ENCODE assay signal across 12 cellular contexts in genomic region chr15:28992996-28993719, GRCh38.
DNase-seq lines count a peak whose midpoint lies in the region; ATAC-seq and TF ChIP-seq lines count a peak whose summit lies in the region.
"Had no signal": no experiment of that assay in that cellular context is flagged by ENCODE, and none has a peak within 500 bp of the region (broad histone marks: within the 10 kb centered on the region; RNA-seq: fewer than 3 reads in every experiment).

No MANE protein-coding gene starts in this region.

- no peak overlapping the region for H3K4me3 ChIP-seq in BLaER1 treated with 17β-estradiol and CSF1 and Interleukin-3, amounts not matched to agents 10 nM and 100 nM
- H3K4me3 ChIP-seq in endodermal cell (ENCODE audit: low read length) (no peak overlapping the region), tibial artery (no peak overlapping the region)

- H3K4me1 Mint-ChIP-seq in endodermal cell: no peaks in the 10 kb centered on the region
- peaks cover 29 to 77% (median 61%) of the 10 kb centered on the region in 4 donors for H3K4me1 Mint-ChIP-seq in naive thymus-derived CD8-positive, alpha-beta T cell
- peaks cover 5% of the 10 kb centered on the region for H3K4me1 Mint-ChIP-seq in activated T-helper 2 cell treated with anti-CD3 and anti-CD28 coated beads, Interferon-gamma antibody, Interleukin-2, Interleukin-4, amounts not matched to agents 10 μg/mL and 5 μg/mL and 100 μg/mL, durations not matched to agents 14 hours and 24 hours and 36 hours (ENCODE audit: low read depth)

- H3K4me3 Mint-ChIP-seq in endodermal cell: no peak overlapping the region
- peak overlapping the region in 5 of 10 donors; percentile 15 to 27 (median 17) for H3K4me3 Mint-ChIP-seq in naive thymus-derived CD8-positive, alpha-beta T cell
- H3K4me3 Mint-ChIP-seq in activated T-helper 2 cell treated with anti-CD3 and anti-CD28 coated beads, Interferon-gamma antibody, Interleukin-2, Interleukin-4, amounts not matched to agents 10 μg/mL and 5 μg/mL and 100 μg/mL, durations not matched to agents 14 hours and 24 hours and 36 hours (ENCODE audit: low read depth): no peak overlapping the region

- WGBS in endodermal cell (ENCODE audit: insufficient coverage in 1 of 2, insufficient read length in 1 of 2), 2 experiments: 88 to 91% methylated on average over 11 to 12 of the region's 12 CpGs

- H4K20me1 ChIP-seq in BLaER1 treated with 17β-estradiol and CSF1 and Interleukin-3, amounts not matched to agents 10 nM and 100 nM: peaks cover 0 to 34% (median 0%) of the 10 kb centered on the region in 11 experiments; a peak in 8 of 22 replicates

- peaks cover 0 to 10% (median 0%) of the 10 kb centered on the region in 11 experiments; a peak in 4 of 22 replicates for H3K36me3 ChIP-seq in BLaER1 treated with 17β-estradiol and CSF1 and Interleukin-3, amounts not matched to agents 10 nM and 100 nM
- H3K36me3 ChIP-seq in endodermal cell (ENCODE audit: control insufficient read depth, insufficient read depth, low read length) (no peaks in the 10 kb centered on the region), tibial artery (no peaks in the 10 kb centered on the region)

- DNase-seq in NCI-H526 (lab: John Stamatoyannopoulos, UW) (peak; percentile 16 to 74), endodermal cell (no peak), tibial artery (no peak), DMS114 treated with DMSO at 0.1 percent for 48 hours (lab: John Stamatoyannopoulos, UW; ENCODE audit: unreplicated experiment) (no peak)
- DNase-seq in naive thymus-derived CD8-positive, alpha-beta T cell: no peak
- no peak for DNase-seq in activated T-helper 2 cell treated with anti-CD3 and anti-CD28 coated beads, Interferon-gamma antibody, Interleukin-2, Interleukin-4, amounts not matched to agents 10 μg/mL and 5 μg/mL and 100 μg/mL, durations not matched to agents 14 hours and 24 hours and 36 hours (ENCODE audit: low spot score)
- DNase-seq in stimulated activated CD4-positive, alpha-beta T cell treated with anti-CD3 and anti-CD28 coated beads, Interleukin-4, amount 100 ng/mL, for 24 hours: no peak
- DNase-seq: activated CD4-positive, alpha-beta T cell treated with anti-CD3 and anti-CD28 coated beads for 4 hours; activated gamma-delta T cell treated with Interleukin-2 at 50 U/mL for 16 hours; NCI-H146 had no signal

- H3K27me3 ChIP-seq in BLaER1 treated with 17β-estradiol and CSF1 and Interleukin-3, amounts not matched to agents 10 nM and 100 nM: no peaks in the 10 kb centered on the region
- H3K27me3 ChIP-seq in endodermal cell (ENCODE audit: control insufficient read depth, insufficient read depth, low read length, poor library complexity, severe bottlenecking): no peaks in the 10 kb centered on the region
- H3K27me3 ChIP-seq in tibial artery: no peaks in the 10 kb centered on the region

- intact Hi-C loops in activated T-helper 2 cell treated with anti-CD3 and anti-CD28 coated beads, Interferon-gamma antibody, Interleukin-2, Interleukin-4, amounts not matched to agents 10 μg/mL and 5 μg/mL and 100 μg/mL, durations not matched to agents 14 hours and 24 hours and 36 hours (cut with micrococcal nuclease): loop anchor here (5.0 to 10.0 kb wide), 2 partner anchors 54 to 102 kb away; no protein-coding TSS in a partner anchor
- intact Hi-C loops in tibial artery (cut with DNase I; ENCODE audit: low total_unique reads): no loop called here

- no peaks in the 10 kb centered on the region for H3K9me3 Mint-ChIP-seq in endodermal cell
- H3K9me3 Mint-ChIP-seq in naive thymus-derived CD8-positive, alpha-beta T cell: no peaks in the 10 kb centered on the region
- H3K9me3 Mint-ChIP-seq in activated T-helper 2 cell treated with anti-CD3 and anti-CD28 coated beads, Interferon-gamma antibody, Interleukin-2, Interleukin-4, amounts not matched to agents 10 μg/mL and 5 μg/mL and 100 μg/mL, durations not matched to agents 14 hours and 24 hours and 36 hours: no peaks in the 10 kb centered on the region

- no peak overlapping the region for H3K27ac Mint-ChIP-seq in endodermal cell
- peak overlapping the region in 6 of 10 donors; percentile 9 to 92 (median 84) for H3K27ac Mint-ChIP-seq in naive thymus-derived CD8-positive, alpha-beta T cell
- no peak overlapping the region for H3K27ac Mint-ChIP-seq in activated T-helper 2 cell treated with anti-CD3 and anti-CD28 coated beads, Interferon-gamma antibody, Interleukin-2, Interleukin-4, amounts not matched to agents 10 μg/mL and 5 μg/mL and 100 μg/mL, durations not matched to agents 14 hours and 24 hours and 36 hours

- no peak for TF ChIP-seq CTCF in endodermal cell (conservative IDR thresholded peaks at IDR 0.05)
- no peak for TF ChIP-seq CTCF in tibial artery (IDR thresholded peaks at IDR 0.05)

- H3K9me3 ChIP-seq in BLaER1 treated with 17β-estradiol and CSF1 and Interleukin-3, amounts not matched to agents 10 nM and 100 nM (replicated peaks in 1 of 11): no peaks in the 10 kb centered on the region
- no peaks in the 10 kb centered on the region for H3K9me3 ChIP-seq in endodermal cell (ENCODE audit: control insufficient read depth, low read length)
- H3K9me3 ChIP-seq in tibial artery: no peaks in the 10 kb centered on the region

- POLR2A ChIA-PET in naive thymus-derived CD8-positive, alpha-beta T cell (lab: Charles Lee): no interaction called here

- peak overlapping the region; percentile 23 to 80 (median 63) for H3K4me2 ChIP-seq in BLaER1 treated with 17β-estradiol and CSF1 and Interleukin-3, amounts not matched to agents 10 nM and 100 nM

- peak overlapping the region in 1 of 11 experiments; percentile 7; a peak in 1 of 22 replicates for H3K9ac ChIP-seq in BLaER1 treated with 17β-estradiol and CSF1 and Interleukin-3, amounts not matched to agents 10 nM and 100 nM
- H3K9ac ChIP-seq in endodermal cell (ENCODE audit: extremely low read depth, low read length, poor library complexity, severe bottlenecking): no peak overlapping the region

- H3K27me3 Mint-ChIP-seq in endodermal cell (ENCODE audit: insufficient read depth): no peaks in the 10 kb centered on the region
- no peaks in the 10 kb centered on the region for H3K27me3 Mint-ChIP-seq in naive thymus-derived CD8-positive, alpha-beta T cell
- H3K27me3 Mint-ChIP-seq in activated T-helper 2 cell treated with anti-CD3 and anti-CD28 coated beads, Interferon-gamma antibody, Interleukin-2, Interleukin-4, amounts not matched to agents 10 μg/mL and 5 μg/mL and 100 μg/mL, durations not matched to agents 14 hours and 24 hours and 36 hours (ENCODE audit: low read depth): no peaks in the 10 kb centered on the region

- no peak for ATAC-seq in naive thymus-derived CD8-positive, alpha-beta T cell
- ATAC-seq: SK-N-SH treated with all-trans-retinoic acid at 6 μM for 48 hours had no signal

- peak overlapping the region in 2 of 11 experiments; percentile 26 to 39; a peak in 3 of 22 replicates for H3K27ac ChIP-seq in BLaER1 treated with 17β-estradiol and CSF1 and Interleukin-3, amounts not matched to agents 10 nM and 100 nM
- H3K27ac ChIP-seq in endodermal cell (ENCODE audit: low read depth, low read length) (peak overlapping the region; percentile 36), tibial artery (peak overlapping the region in 1 of 2 donors; percentile 29)

- H3K4me1 ChIP-seq in BLaER1 treated with 17β-estradiol and CSF1 and Interleukin-3, amounts not matched to agents 10 nM and 100 nM: peaks cover 29 to 38% (median 35%) of the 10 kb centered on the region in 10 experiments
- H3K4me1 ChIP-seq in endodermal cell (ENCODE audit: control insufficient read depth, insufficient read depth, low read length) (no peaks in the 10 kb centered on the region), tibial artery (peaks cover 0 to 14% (median 4%) of the 10 kb centered on the region in 4 donors)

- H3K36me3 Mint-ChIP-seq in endodermal cell (ENCODE audit: low read depth): no peaks in the 10 kb centered on the region
- H3K36me3 Mint-ChIP-seq in naive thymus-derived CD8-positive, alpha-beta T cell: peaks cover 0 to 55% (median 11%) of the 10 kb centered on the region in 3 donors
- no peaks in the 10 kb centered on the region for H3K36me3 Mint-ChIP-seq in activated T-helper 2 cell treated with anti-CD3 and anti-CD28 coated beads, Interferon-gamma antibody, Interleukin-2, Interleukin-4, amounts not matched to agents 10 μg/mL and 5 μg/mL and 100 μg/mL, durations not matched to agents 14 hours and 24 hours and 36 hours (ENCODE audit: low read depth)

Comparison
In these comparisons a context has a peak if more than half of its experiments do, and no peak if none do; other contexts are left out.
1. DNase-seq: peak in NCI-H526 (2 of 2); none in endodermal cell (single experiment), naive thymus-derived CD8-positive, alpha-beta T cell (0 of 10), activated T-helper 2 cell treated with anti-CD3 and anti-CD28 coated beads, Interferon-gamma antibody, Interleukin-2, Interleukin-4, amounts not matched to agents 10 μg/mL and 5 μg/mL and 100 μg/mL, durations not matched to agents 14 hours and 24 hours and 36 hours (single experiment), stimulated activated CD4-positive, alpha-beta T cell treated with anti-CD3 and anti-CD28 coated beads, Interleukin-4, amount 100 ng/mL, for 24 hours (single experiment), tibial artery (0 of 2) and DMS114 treated with DMSO at 0.1 percent for 48 hours (single experiment).
2. H3K27ac Mint-ChIP-seq: peak in naive thymus-derived CD8-positive, alpha-beta T cell (6 of 10); none in endodermal cell (single experiment) and activated T-helper 2 cell treated with anti-CD3 and anti-CD28 coated beads, Interferon-gamma antibody, Interleukin-2, Interleukin-4, amounts not matched to agents 10 μg/mL and 5 μg/mL and 100 μg/mL, durations not matched to agents 14 hours and 24 hours and 36 hours (single experiment).